13 cellular contexts compared by ENCODE assay signal in the genomic region with DNA sequence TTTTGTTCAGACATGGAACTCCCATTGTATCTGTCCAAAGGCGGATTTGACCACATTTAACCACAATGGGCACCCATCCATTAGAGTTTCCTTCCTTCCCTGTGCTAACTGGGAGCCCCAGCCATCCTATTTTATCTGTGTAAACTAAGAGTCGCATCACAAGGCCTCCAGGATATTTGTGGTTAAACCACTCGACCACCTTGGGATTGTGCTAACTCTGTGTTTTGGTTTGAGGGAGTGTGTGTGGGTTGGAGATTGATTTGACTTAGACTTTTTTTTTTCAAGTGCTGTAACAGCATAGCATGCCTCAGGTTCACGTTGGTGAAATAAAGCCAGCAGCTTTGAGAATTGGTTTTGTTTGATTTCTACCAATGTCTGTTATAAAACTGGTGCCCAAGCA.
DNase-seq lines count a peak whose midpoint lies in the region; ATAC-seq and TF ChIP-seq lines count a peak whose summit lies in the region.
"Had no signal": no experiment of that assay in that cellular context is flagged by ENCODE, and none has a peak within 500 bp of the region (broad histone marks: within the 10 kb centered on the region; RNA-seq: fewer than 3 reads in every experiment).

No MANE protein-coding gene starts in this region.

- H3K27me3 ChIP-seq in lower lobe of right lung (ENCODE audit: low read depth) = no peaks in the 10 kb centered on the region
- H3K27me3 ChIP-seq: foreskin keratinocyte, pancreas, thyroid gland had no signal

- no peak for TF ChIP-seq CTCF in fibroblast of mammary gland (conservative IDR thresholded peaks at IDR 0.05; ENCODE audit: control insufficient read depth, insufficient read depth, low read depth, low read length)
- no peak for TF ChIP-seq CTCF in lower lobe of right lung (IDR thresholded peaks at IDR 0.05)

- no peaks in the 10 kb centered on the region for H3K36me3 ChIP-seq in lower lobe of right lung
- H3K36me3 ChIP-seq: pancreas, thyroid gland had no signal

- intact Hi-C loops in lower lobe of right lung (cut with DNase I) = no loop called here

- peak overlapping the region; percentile 57 for H3K27ac Mint-ChIP-seq in activated naive CD4-positive, alpha-beta T cell treated with anti-CD3 and anti-CD28 coated beads, Interleukin-2, amount 50 U/mL, for 24 hours
- peak overlapping the region; percentile 5 to 82 for H3K27ac Mint-ChIP-seq in stimulated activated naive CD8-positive, alpha-beta T cell treated with anti-CD3 and anti-CD28 coated beads, Interleukin-15, amount 100 ng/mL, for 72 hours

- no peak overlapping the region for H3K27ac ChIP-seq in lower lobe of right lung
- H3K27ac ChIP-seq: foreskin keratinocyte, pancreas, thyroid gland had no signal

- no peak for ATAC-seq in stimulated activated naive CD8-positive, alpha-beta T cell treated with anti-CD3 and anti-CD28 coated beads, Interleukin-15, amount 100 ng/mL, for 72 hours
- ATAC-seq in lower lobe of right lung = no peak
- ATAC-seq: foreskin keratinocyte, pancreas had no signal

- no peaks in the 10 kb centered on the region for H3K9me3 ChIP-seq in lower lobe of right lung
- H3K9me3 ChIP-seq: pancreas, thyroid gland had no signal

- H3K4me3 Mint-ChIP-seq in activated naive CD4-positive, alpha-beta T cell treated with anti-CD3 and anti-CD28 coated beads, Interleukin-2, amount 50 U/mL, for 24 hours = no peak overlapping the region
- H3K4me3 Mint-ChIP-seq in stimulated activated naive CD8-positive, alpha-beta T cell treated with anti-CD3 and anti-CD28 coated beads, Interleukin-15, amount 100 ng/mL, for 72 hours = peak overlapping the region in 1 of 2 donors; percentile 80

- H3K36me3 Mint-ChIP-seq in activated naive CD4-positive, alpha-beta T cell treated with anti-CD3 and anti-CD28 coated beads, Interleukin-2, amount 50 U/mL, for 24 hours = no peaks in the 10 kb centered on the region

- H3K27me3 Mint-ChIP-seq in activated naive CD4-positive, alpha-beta T cell treated with anti-CD3 and anti-CD28 coated beads, Interleukin-2, amount 50 U/mL, for 24 hours = no peaks in the 10 kb centered on the region
- no peaks in the 10 kb centered on the region for H3K27me3 Mint-ChIP-seq in stimulated activated naive CD8-positive, alpha-beta T cell treated with anti-CD3 and anti-CD28 coated beads, Interleukin-15, amount 100 ng/mL, for 72 hours

- H3K4me3 ChIP-seq in fibroblast of mammary gland (ENCODE audit: control insufficient read depth, low read depth, low read length) (no peak overlapping the region), lower lobe of right lung (no peak overlapping the region)
- H3K4me3 ChIP-seq: pancreas, thyroid gland had no signal

- peaks cover 28% of the 10 kb centered on the region for H3K4me1 Mint-ChIP-seq in activated naive CD4-positive, alpha-beta T cell treated with anti-CD3 and anti-CD28 coated beads, Interleukin-2, amount 50 U/mL, for 24 hours
- H3K4me1 Mint-ChIP-seq in stimulated activated naive CD8-positive, alpha-beta T cell treated with anti-CD3 and anti-CD28 coated beads, Interleukin-15, amount 100 ng/mL, for 72 hours = peaks cover 19% of the 10 kb centered on the region

- H3K9me3 Mint-ChIP-seq in activated naive CD4-positive, alpha-beta T cell treated with anti-CD3 and anti-CD28 coated beads, Interleukin-2, amount 50 U/mL, for 24 hours = peaks cover 9% of the 10 kb centered on the region
- peaks cover 3 to 6% of the 10 kb centered on the region in 2 donors for H3K9me3 Mint-ChIP-seq in stimulated activated naive CD8-positive, alpha-beta T cell treated with anti-CD3 and anti-CD28 coated beads, Interleukin-15, amount 100 ng/mL, for 72 hours

- DNase-seq in activated naive CD4-positive, alpha-beta T cell (lab: John Stamatoyannopoulos, UW) = no peak
- DNase-seq in SW480 (ENCODE audit: low spot score) (peak; percentile 77), fibroblast of mammary gland (ENCODE audit: low read depth) (peak; percentile 19), NOMO-1 treated with dmso at 0.1 percent for 144 hours (lab: John Stamatoyannopoulos, UW; ENCODE audit: unreplicated experiment) (no peak), HPDE6-E6E7 (ENCODE audit: extremely low spot score) (no peak), lower lobe of right lung (no peak)
- DNase-seq in stimulated activated naive CD8-positive, alpha-beta T cell treated with anti-CD3 and anti-CD28 coated beads, Interleukin-15, amount 100 ng/mL, for 72 hours = peak in 1 of 2 donors; percentile 30
- DNase-seq: effector CD8-positive, alpha-beta T cell; foreskin keratinocyte; pancreas; SHP77; thyroid gland had no signal

- no peaks in the 10 kb centered on the region for H3K4me1 ChIP-seq in lower lobe of right lung
- H3K4me1 ChIP-seq: pancreas, thyroid gland had no signal

Comparison
In these comparisons a context has a peak if more than half of its experiments do, and no peak if none do; other contexts are left out.
1. DNase-seq: peak in SW480 (single experiment) and fibroblast of mammary gland (single experiment); none in activated naive CD4-positive, alpha-beta T cell (0 of 4), NOMO-1 treated with dmso at 0.1 percent for 144 hours (single experiment), HPDE6-E6E7 (single experiment) and lower lobe of right lung (single experiment).